In genomic region chr15:71680079-71680461, GRCh38 we compare ENCODE assay signal across 16 cellular contexts.
DNase-seq lines count a peak whose midpoint lies in the region; ATAC-seq and TF ChIP-seq lines count a peak whose summit lies in the region.
"Had no signal": no experiment of that assay in that cellular context is flagged by ENCODE, and none has a peak within 500 bp of the region (broad histone marks: within the 10 kb centered on the region; RNA-seq: fewer than 3 reads in every experiment).

No MANE protein-coding gene starts in this region.

- no peaks in the 10 kb centered on the region for H3K27me3 ChIP-seq in right cardiac atrium (ENCODE audit: control insufficient read depth, insufficient read depth)
- no peaks in the 10 kb centered on the region for H3K27me3 ChIP-seq in mesendoderm (ENCODE audit: insufficient read depth, low read length, poor library complexity)
- no peaks in the 10 kb centered on the region for H3K27me3 ChIP-seq in uterus

- H4K8ac ChIP-seq in mesendoderm (ENCODE audit: low read depth, low read length), result no peak overlapping the region

- no peaks in the 10 kb centered on the region for H3K79me1 ChIP-seq in mesendoderm (ENCODE audit: low read length)

- no peak overlapping the region for H3K23ac ChIP-seq in mesendoderm (ENCODE audit: low read length)

- no peak overlapping the region for H2BK120ac ChIP-seq in mesendoderm (ENCODE audit: low read depth, low read length)

- no peak overlapping the region for H4K5ac ChIP-seq in mesendoderm (ENCODE audit: low read length)

- no peak overlapping the region for H3K56ac ChIP-seq in mesendoderm (ENCODE audit: low read length)

- H3K4me3 ChIP-seq in right cardiac atrium (ENCODE audit: low read length) (no peak overlapping the region), mesendoderm (ENCODE audit: low read length) (no peak overlapping the region), uterus (no peak overlapping the region)

- no peak overlapping the region for H2BK5ac ChIP-seq in mesendoderm (ENCODE audit: low read length)

- 64% methylated on average over 2 of the region's 2 CpGs for WGBS in right cardiac atrium
- no CpG with 5 or more reads among the region's 2 CpGs for WGBS in mesendoderm (ENCODE audit: extremely low coverage, insufficient coverage, low lambda C conversion rate)

- DNase-seq in right cardiac atrium (no peak), left cardiac atrium (no peak), caudate nucleus (lab: John Stamatoyannopoulos, UW) (no peak), mesendoderm (peak; percentile 72), uterus (no peak), HUDEP-2 (lab: John Stamatoyannopoulos, UW; ENCODE audit: unreplicated experiment in 76 of 76) (no peak)
- DNase-seq: activated effector memory CD4-positive, alpha-beta T cell treated with Interleukin-2 at 50 U/mL for 16 hours; aorta; cortex of kidney; H7; NCI-H1930; NK-92 treated with Interleukin-12 subunit alpha and Interleukin-12 subunit beta, amount 100 ng/mL, for 24 hours; stimulated activated CD4-positive, alpha-beta T cell treated with anti-CD3 and anti-CD28 coated beads, Interleukin-15, amount 100 ng/mL, for 24 hours had no signal

- intact Hi-C loops in right cardiac atrium (cut with DNase I), result no loop called here
- intact Hi-C loops in left cardiac atrium (cut with DNase I), result no loop called here
- intact Hi-C loops in uterus (cut with DNase I; ENCODE audit: low total_unique reads), result no loop called here

- no peak overlapping the region for H3K4me2 ChIP-seq in mesendoderm (ENCODE audit: low read length)

- peaks cover 8% of the 10 kb centered on the region for H3K4me1 ChIP-seq in right cardiac atrium (ENCODE audit: control insufficient read depth, insufficient read depth, low read length)
- peaks cover 4% of the 10 kb centered on the region for H3K4me1 ChIP-seq in mesendoderm (ENCODE audit: control insufficient read depth, low read depth, low read length)
- H3K4me1 ChIP-seq in uterus, result peaks cover 15% of the 10 kb centered on the region in 2 donors

- no peaks in the 10 kb centered on the region for H3K9me3 ChIP-seq in right cardiac atrium (ENCODE audit: control insufficient read depth, low read length)
- H3K9me3 ChIP-seq in uterus, result no peaks in the 10 kb centered on the region

- H3K36me3 ChIP-seq in mesendoderm (ENCODE audit: control insufficient read depth, insufficient read depth, low read length) (no peaks in the 10 kb centered on the region), uterus (no peaks in the 10 kb centered on the region)

- no peak overlapping the region for H2AK5ac ChIP-seq in mesendoderm (ENCODE audit: low read length)

- no peaks in the 10 kb centered on the region for H3K79me2 ChIP-seq in mesendoderm (ENCODE audit: control insufficient read depth, insufficient read depth, low read length)

- TF ChIP-seq POLR2A in uterus (IDR thresholded peaks at IDR 0.05), result peak in 1 of 2 donors; percentile 16

- no peak overlapping the region for H3K9ac ChIP-seq in mesendoderm (ENCODE audit: low read length)

- peak overlapping the region; percentile 45 for H3K27ac ChIP-seq in right cardiac atrium (ENCODE audit: low read length)
- H3K27ac ChIP-seq in caudate nucleus (ENCODE audit: low read depth, low read length), result peak overlapping the region; percentile 27
- no peak overlapping the region for H3K27ac ChIP-seq in mesendoderm (ENCODE audit: low read depth, low read length)
- H3K27ac ChIP-seq in uterus, result peak overlapping the region; percentile 67 to 80
- H3K27ac ChIP-seq: HL-60 had no signal

- no peak for TF ChIP-seq CTCF in uterus (IDR thresholded peaks at IDR 0.05)

- no peak overlapping the region for H3K18ac ChIP-seq in mesendoderm (ENCODE audit: low read length)

- ATAC-seq in right cardiac atrium (peak; percentile 30 to 82), left cardiac atrium (no peak), HG02973 (IDR thresholded peaks at IDR 0.05; ENCODE audit: unreplicated experiment) (no peak), HG03565 (IDR thresholded peaks at IDR 0.05; ENCODE audit: unreplicated experiment) (no peak)

- no peak overlapping the region for H2BK15ac ChIP-seq in mesendoderm (replicated peaks; ENCODE audit: low read depth)

- no peak overlapping the region for H3K4ac ChIP-seq in mesendoderm (ENCODE audit: low read depth, low read length)

Comparison
In these comparisons a context has a peak if more than half of its experiments do, and no peak if none do; other contexts are left out.
1. ATAC-seq: peak in right cardiac atrium (2 of 2); none in left cardiac atrium (0 of 2), HG02973 (single experiment) and HG03565 (single experiment).